ENCODE assay signal across 1 cellular context in the genomic region with DNA sequence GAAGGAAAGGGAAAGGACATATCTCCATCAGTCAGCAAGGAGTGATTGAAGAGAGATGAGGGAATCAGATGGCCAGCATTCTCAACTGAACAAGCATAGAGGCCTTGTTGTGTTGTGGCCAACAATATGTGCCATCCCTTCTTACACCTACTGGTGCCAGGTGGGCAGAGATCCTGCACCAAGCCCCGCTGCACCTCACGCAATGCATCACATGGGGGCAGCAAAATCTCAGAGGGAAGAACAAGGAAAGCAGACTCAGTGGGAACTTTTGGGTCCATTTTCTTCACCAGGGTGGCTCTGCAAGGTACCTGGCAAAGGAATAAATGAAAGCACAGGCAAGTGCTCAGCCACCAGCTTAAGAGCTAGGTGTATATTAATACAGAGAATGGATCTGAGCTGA.
TF ChIP-seq lines count a peak whose summit lies in the region.

No MANE protein-coding gene starts in this region.

TF ChIP-seq in HCT116, 20 proteins besides CTCF, POLR2A, EP300 and RAD21 (continued from another document):
- TF ChIP-seq, protein P1, sequence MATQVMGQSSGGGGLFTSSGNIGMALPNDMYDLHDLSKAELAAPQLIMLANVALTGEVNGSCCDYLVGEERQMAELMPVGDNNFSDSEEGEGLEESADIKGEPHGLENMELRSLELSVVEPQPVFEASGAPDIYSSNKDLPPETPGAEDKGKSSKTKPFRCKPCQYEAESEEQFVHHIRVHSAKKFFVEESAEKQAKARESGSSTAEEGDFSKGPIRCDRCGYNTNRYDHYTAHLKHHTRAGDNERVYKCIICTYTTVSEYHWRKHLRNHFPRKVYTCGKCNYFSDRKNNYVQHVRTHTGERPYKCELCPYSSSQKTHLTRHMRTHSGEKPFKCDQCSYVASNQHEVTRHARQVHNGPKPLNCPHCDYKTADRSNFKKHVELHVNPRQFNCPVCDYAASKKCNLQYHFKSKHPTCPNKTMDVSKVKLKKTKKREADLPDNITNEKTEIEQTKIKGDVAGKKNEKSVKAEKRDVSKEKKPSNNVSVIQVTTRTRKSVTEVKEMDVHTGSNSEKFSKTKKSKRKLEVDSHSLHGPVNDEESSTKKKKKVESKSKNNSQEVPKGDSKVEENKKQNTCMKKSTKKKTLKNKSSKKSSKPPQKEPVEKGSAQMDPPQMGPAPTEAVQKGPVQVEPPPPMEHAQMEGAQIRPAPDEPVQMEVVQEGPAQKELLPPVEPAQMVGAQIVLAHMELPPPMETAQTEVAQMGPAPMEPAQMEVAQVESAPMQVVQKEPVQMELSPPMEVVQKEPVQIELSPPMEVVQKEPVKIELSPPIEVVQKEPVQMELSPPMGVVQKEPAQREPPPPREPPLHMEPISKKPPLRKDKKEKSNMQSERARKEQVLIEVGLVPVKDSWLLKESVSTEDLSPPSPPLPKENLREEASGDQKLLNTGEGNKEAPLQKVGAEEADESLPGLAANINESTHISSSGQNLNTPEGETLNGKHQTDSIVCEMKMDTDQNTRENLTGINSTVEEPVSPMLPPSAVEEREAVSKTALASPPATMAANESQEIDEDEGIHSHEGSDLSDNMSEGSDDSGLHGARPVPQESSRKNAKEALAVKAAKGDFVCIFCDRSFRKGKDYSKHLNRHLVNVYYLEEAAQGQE (IDR thresholded peaks at IDR 0.05; ENCODE audit: low read depth), result no peak
- TF ChIP-seq, protein P2, sequence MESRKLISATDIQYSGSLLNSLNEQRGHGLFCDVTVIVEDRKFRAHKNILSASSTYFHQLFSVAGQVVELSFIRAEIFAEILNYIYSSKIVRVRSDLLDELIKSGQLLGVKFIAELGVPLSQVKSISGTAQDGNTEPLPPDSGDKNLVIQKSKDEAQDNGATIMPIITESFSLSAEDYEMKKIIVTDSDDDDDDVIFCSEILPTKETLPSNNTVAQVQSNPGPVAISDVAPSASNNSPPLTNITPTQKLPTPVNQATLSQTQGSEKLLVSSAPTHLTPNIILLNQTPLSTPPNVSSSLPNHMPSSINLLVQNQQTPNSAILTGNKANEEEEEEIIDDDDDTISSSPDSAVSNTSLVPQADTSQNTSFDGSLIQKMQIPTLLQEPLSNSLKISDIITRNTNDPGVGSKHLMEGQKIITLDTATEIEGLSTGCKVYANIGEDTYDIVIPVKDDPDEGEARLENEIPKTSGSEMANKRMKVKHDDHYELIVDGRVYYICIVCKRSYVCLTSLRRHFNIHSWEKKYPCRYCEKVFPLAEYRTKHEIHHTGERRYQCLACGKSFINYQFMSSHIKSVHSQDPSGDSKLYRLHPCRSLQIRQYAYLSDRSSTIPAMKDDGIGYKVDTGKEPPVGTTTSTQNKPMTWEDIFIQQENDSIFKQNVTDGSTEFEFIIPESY (IDR thresholded peaks at IDR 0.05; ENCODE audit: extremely low read depth, insufficient replicate concordance, low read length), result no peak
- TF ChIP-seq FOSL1 (IDR thresholded peaks at IDR 0.05; ENCODE audit: low read depth), result no peak
- TF ChIP-seq YY1 (IDR thresholded peaks at IDR 0.05; ENCODE audit: extremely low read depth, insufficient replicate concordance, low read depth, low read length), result no peak
- TF ChIP-seq EZH2 (IDR thresholded peaks at IDR 0.05), result no peak
- TF ChIP-seq SIN3A (IDR thresholded peaks at IDR 0.05; ENCODE audit: low read depth), result no peak
- TF ChIP-seq SRF (IDR thresholded peaks at IDR 0.05; ENCODE audit: low read depth), result no peak
- TF ChIP-seq, protein P3, sequence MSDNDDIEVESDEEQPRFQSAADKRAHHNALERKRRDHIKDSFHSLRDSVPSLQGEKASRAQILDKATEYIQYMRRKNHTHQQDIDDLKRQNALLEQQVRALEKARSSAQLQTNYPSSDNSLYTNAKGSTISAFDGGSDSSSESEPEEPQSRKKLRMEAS (IDR thresholded peaks at IDR 0.05), result no peak
- TF ChIP-seq CBX3 (IDR thresholded peaks at IDR 0.05; ENCODE audit: low read depth), result no peak
- TF ChIP-seq JUND (IDR thresholded peaks at IDR 0.05), result no peak
